ENCODE assay signal across 18 cellular contexts in genomic region chr16:85546585-85547447, GRCh38.
DNase-seq lines count a peak whose midpoint lies in the region; ATAC-seq, FAIRE-seq and TF ChIP-seq lines count a peak whose summit lies in the region.
"Had no signal": no experiment of that assay in that cellular context is flagged by ENCODE, and none has a peak within 500 bp of the region (broad histone marks: within the 10 kb centered on the region; RNA-seq: fewer than 3 reads in every experiment).

No MANE protein-coding gene starts in this region.

- WGBS in HepG2 (ENCODE audit: low lambda C conversion rate): 79% methylated on average over 21 of the region's 21 CpGs
- WGBS in upper lobe of left lung, 2 donors: 84 to 89% methylated on average over 21 of the region's 21 CpGs

- H3K36me3 ChIP-seq in cardiac muscle cell: no peaks in the 10 kb centered on the region
- H3K36me3 ChIP-seq in HepG2 (replicated peaks in 1 of 2; ENCODE audit: control insufficient read depth in 1 of 2, insufficient read depth in 2 of 2, low read length in 2 of 2): no peaks in the 10 kb centered on the region
- H3K36me3 ChIP-seq in upper lobe of left lung: no peaks in the 10 kb centered on the region
- H3K36me3 ChIP-seq: tibial artery had no signal

- H3K36me3 Mint-ChIP-seq in chondrocyte (ENCODE audit: low read depth): peaks cover 2% of the 10 kb centered on the region
- H3K36me3 Mint-ChIP-seq: CD4-positive, alpha-beta memory T cell; natural killer cell had no signal

- H3K4me2 ChIP-seq in HepG2 (ENCODE audit: low read depth, low read length): peak overlapping the region; percentile 1; the same call in 1 of the 2 replicates

- H3K4me1 ChIP-seq in cardiac muscle cell (ENCODE audit: low read depth) (peaks cover 15% of the 10 kb centered on the region), HepG2 (ENCODE audit: insufficient read depth, low read length) (peaks cover 45% of the 10 kb centered on the region), upper lobe of left lung (peaks cover 4 to 31% (median 10%) of the 10 kb centered on the region in 4 donors)

- no peak overlapping the region for H3K27ac Mint-ChIP-seq in chondrocyte (ENCODE audit: unreplicated experiment)
- H3K27ac Mint-ChIP-seq: activated naive CD8-positive, alpha-beta T cell treated with anti-CD3 and anti-CD28 coated beads, Interleukin-2, amount 50 U/mL, for 24 hours; natural killer cell; T-helper 1 cell treated with Interleukin-12 subunit alpha and Interleukin-12 subunit beta and Interleukin-4 antibody, amounts not matched to agents 30 μg/mL and 1 μg/mL, for 36 hours had no signal

- TF ChIP-seq CTCF in cardiac muscle cell (IDR thresholded peaks at IDR 0.05; ENCODE audit: low read depth, low read length) (peak; percentile 8), chondrocyte (IDR thresholded peaks at IDR 0.05) (peak; percentile 54), HepG2 (CRISPR knock-in tag; IDR thresholded peaks at IDR 0.05) (peak; percentile 74), upper lobe of left lung (IDR thresholded peaks at IDR 0.05) (peak in 4 of 6 experiments; percentile 26 to 38 (median 29))

- intact Hi-C loops in Right ventricle myocardium inferior (cut with DNase I) (no loop called here), HepG2 (cut with micrococcal nuclease; ENCODE audit: unreplicated experiment) (no loop called here)

- H3K4me3 Mint-ChIP-seq in chondrocyte (ENCODE audit: unreplicated experiment): no peak overlapping the region
- H3K4me3 Mint-ChIP-seq: activated naive CD8-positive, alpha-beta T cell treated with anti-CD3 and anti-CD28 coated beads, Interleukin-2, amount 50 U/mL, for 24 hours; CD4-positive, alpha-beta memory T cell; central memory CD8-positive, alpha-beta T cell; natural killer cell; T-helper 1 cell treated with Interleukin-12 subunit alpha and Interleukin-12 subunit beta and Interleukin-4 antibody, amounts not matched to agents 30 μg/mL and 1 μg/mL, for 36 hours had no signal

- TF ChIP-seq EP300 in HepG2 (IDR thresholded peaks at IDR 0.05; ENCODE audit: low read depth in 2 of 2, low read length in 2 of 2) (no peak), HepG2 (CRISPR knock-in tag; IDR thresholded peaks at IDR 0.05; ENCODE audit: borderline replicate concordance) (no peak), upper lobe of left lung (IDR thresholded peaks at IDR 0.05) (no peak)

- in situ Hi-C loops in HepG2 (cut with HindIII; ENCODE audit: extremely low pct_ligation_motif_present, low pct_unique_long_range_greater_than_20kb): no loop called here

- H3K27me3 ChIP-seq in cardiac muscle cell (no peaks in the 10 kb centered on the region), HepG2 (ENCODE audit: control insufficient read depth in 1 of 2, insufficient read depth in 2 of 2, low read length in 2 of 2) (no peaks in the 10 kb centered on the region), upper lobe of left lung (no peaks in the 10 kb centered on the region)
- H3K27me3 ChIP-seq: tibial artery had no signal

- POLR2A ChIA-PET in HepG2 (lab: Yijun Ruan, JAX): interaction anchor here (1.1 to 1.6 kb wide), 4 partner anchors 11 to 126 kb away, joined by 3 to 8 read pairs (median 4); no protein-coding TSS in a partner anchor

- H4K20me1 ChIP-seq in HepG2 (ENCODE audit: insufficient read depth, low read length): no peaks in the 10 kb centered on the region

- no peak overlapping the region for H3K9ac ChIP-seq in HepG2 (ENCODE audit: insufficient read depth, low read depth, low read length)

- H3K79me2 ChIP-seq in HepG2 (ENCODE audit: insufficient read depth, low read length): no peaks in the 10 kb centered on the region

- no peak overlapping the region for H2AFZ ChIP-seq in HepG2 (ENCODE audit: low read length)

- H3K27me3 Mint-ChIP-seq in chondrocyte (ENCODE audit: low read depth): no peaks in the 10 kb centered on the region
- H3K27me3 Mint-ChIP-seq: activated naive CD8-positive, alpha-beta T cell treated with anti-CD3 and anti-CD28 coated beads, Interleukin-2, amount 50 U/mL, for 24 hours; CD4-positive, alpha-beta memory T cell; central memory CD8-positive, alpha-beta T cell had no signal

- peak; percentile 85 for TF ChIP-seq RAD21 in HepG2 (CRISPR knock-in tag; IDR thresholded peaks at IDR 0.05)

- TF ChIP-seq POLR2A in HepG2 (IDR thresholded peaks at IDR 0.05; ENCODE audit: insufficient read depth in 1 of 2, low read depth in 2 of 2, low read length in 2 of 2) (no peak), upper lobe of left lung (IDR thresholded peaks at IDR 0.05) (no peak)

- DNase-seq in cardiac muscle cell (ENCODE audit: low read depth in 1 of 2, low spot score in 1 of 2) (no peak), Right ventricle myocardium inferior (ENCODE audit: missing footprints) (no peak), chondrocyte (ENCODE audit: low spot score) (no peak), HepG2 (ENCODE audit: low spot score) (no peak), upper lobe of left lung (no peak), GM19239 (ENCODE audit: insufficient read length, low spot score) (no peak)
- DNase-seq: activated naive CD8-positive, alpha-beta T cell treated with anti-CD3 and anti-CD28 coated beads, Interleukin-2, amount 50 U/mL, for 24 hours; CD4-positive, alpha-beta memory T cell; mammary epithelial cell; natural killer cell; NCI-H2029; NCI-H524; stimulated activated naive CD4-positive, alpha-beta T cell; tibial artery had no signal

- FAIRE-seq in HepG2 (lab: Jason Lieb, UNC) (peak; percentile 73), GM19239 (lab: Jason Lieb, UNC) (no peak)

- H3K4me3 ChIP-seq in cardiac muscle cell (no peak overlapping the region), HepG2 (replicated peaks in 1 of 3; ENCODE audit: insufficient read depth in 1 of 3, low read depth in 2 of 3, low read length in 3 of 3) (no peak overlapping the region), upper lobe of left lung (no peak overlapping the region)
- H3K4me3 ChIP-seq: tibial artery had no signal

- no peak overlapping the region for H3K27ac ChIP-seq in cardiac muscle cell
- H3K27ac ChIP-seq in HepG2 (ENCODE audit: extremely low read length, insufficient read depth, low read length): no peak overlapping the region
- H3K27ac ChIP-seq in upper lobe of left lung: peak overlapping the region in 2 of 4 donors; percentile 1 to 10
- H3K27ac ChIP-seq: tibial artery had no signal

- BruUV-seq in HepG2 (replicated peaks; lab: Mats Ljungman, UMichigan): no TSS peak

- CTCF ChIA-PET in HepG2 (lab: Yijun Ruan, JAX; ENCODE audit: low intra/inter-chr PET ratio, low total read pairs): interaction anchor here (0.9 to 1.3 kb wide), 2 partner anchors 18 to 56 kb away, joined by 3 to 4 read pairs; no protein-coding TSS in a partner anchor

- H3K9me3 Mint-ChIP-seq in chondrocyte (ENCODE audit: low read depth): no peaks in the 10 kb centered on the region
- H3K9me3 Mint-ChIP-seq: activated naive CD8-positive, alpha-beta T cell treated with anti-CD3 and anti-CD28 coated beads, Interleukin-2, amount 50 U/mL, for 24 hours; central memory CD8-positive, alpha-beta T cell; natural killer cell; T-helper 1 cell treated with Interleukin-12 subunit alpha and Interleukin-12 subunit beta and Interleukin-4 antibody, amounts not matched to agents 30 μg/mL and 1 μg/mL, for 36 hours had no signal

- peaks cover 5% of the 10 kb centered on the region for H3K4me1 Mint-ChIP-seq in chondrocyte (ENCODE audit: low read depth)

- ATAC-seq in Right ventricle myocardium inferior (no peak), HepG2 (peak; percentile 26; the same call in 2 of the 3 replicates), upper lobe of left lung (ENCODE audit: low FRiP score in 2 of 2) (no peak), HG03159 (IDR thresholded peaks at IDR 0.05; ENCODE audit: unreplicated experiment) (no peak), HG03432 (IDR thresholded peaks at IDR 0.05; ENCODE audit: unreplicated experiment) (no peak)
- ATAC-seq: activated naive CD8-positive, alpha-beta T cell treated with anti-CD3 and anti-CD28 coated beads, Interleukin-2, amount 50 U/mL, for 24 hours; natural killer cell had no signal

- H3K9me3 ChIP-seq in cardiac muscle cell (ENCODE audit: low read depth) (no peaks in the 10 kb centered on the region), HepG2 (ENCODE audit: low read length) (no peaks in the 10 kb centered on the region), upper lobe of left lung (no peaks in the 10 kb centered on the region)
- H3K9me3 ChIP-seq: tibial artery had no signal

TF ChIP-seq in HepG2, 621 proteins besides CTCF, POLR2A, EP300 and RAD21 (continues in another document):
- TF ChIP-seq SMC3 (IDR thresholded peaks at IDR 0.05; ENCODE audit: low read length) (peak; percentile 84), DMAP1 (CRISPR knock-in tag; IDR thresholded peaks at IDR 0.05) (no peak), MED1 (CRISPR knock-in tag; IDR thresholded peaks at IDR 0.05) (peak; percentile 21; the same call in 1 of the 2 replicates), ZXDC (CRISPR knock-in tag; IDR thresholded peaks at IDR 0.05) (no peak), ZNF557 (CRISPR knock-in tag; IDR thresholded peaks at IDR 0.05) (no peak), ASH2L (IDR thresholded peaks at IDR 0.05; ENCODE audit: insufficient read length, low read depth, low read length) (no peak), CENPX (CRISPR knock-in tag; IDR thresholded peaks at IDR 0.05) (no peak), TAF1 (CRISPR knock-in tag; IDR thresholded peaks at IDR 0.05) (no peak), RARG (CRISPR knock-in tag; IDR thresholded peaks at IDR 0.05; ENCODE audit: low read depth) (no peak), CEBPG (CRISPR knock-in tag; IDR thresholded peaks at IDR 0.05) (peak; percentile 23; the same call in 1 of the 2 replicates), ZNF615 (CRISPR knock-in tag; IDR thresholded peaks at IDR 0.05; ENCODE audit: borderline replicate concordance) (no peak)

Comparison
In these comparisons a context has a peak if more than half of its experiments do, and no peak if none do; other contexts are left out.
1. CTCF ChIP-seq: peak in every context shown above with its lines; median percentile 74 in HepG2; 54 in chondrocyte; 29 in upper lobe of left lung; 8 in cardiac muscle cell.